ENCODE assay signal across 20 cellular contexts in genomic region chr14:101398011-101398410, GRCh38.
A peak's percentile ranks its signal among the peaks of the same experiment; 100 is the strongest.
DNase-seq lines count a peak whose midpoint lies in the region; ATAC-seq, FAIRE-seq and TF ChIP-seq lines count a peak whose summit lies in the region.
"Had no signal": no experiment of that assay in that cellular context is flagged by ENCODE, and none has a peak within 500 bp of the region (broad histone marks: within the 10 kb centered on the region; RNA-seq: fewer than 3 reads in every experiment).

No MANE protein-coding gene starts in this region.

- FAIRE-seq in HTR-8/SVneo (lab: Jason Lieb, UNC): peak; percentile 38
- FAIRE-seq: A204.1 had no signal

- CTCF ChIA-PET in activated CD8-positive, alpha-beta T cell treated with anti-CD3 and anti-CD28 coated beads for 36 hours (lab: Charles Lee): no interaction called here

- POLR2A ChIA-PET in activated CD8-positive, alpha-beta T cell treated with anti-CD3 and anti-CD28 coated beads for 36 hours (lab: Charles Lee): no interaction called here

- H3K36me3 ChIP-seq in neuronal stem cell (replicated peaks in 1 of 2; ENCODE audit: control insufficient read depth in 2 of 2, insufficient read depth in 2 of 2, low read length in 2 of 2): no peaks in the 10 kb centered on the region

- no peak overlapping the region for H2BK12ac ChIP-seq in neuronal stem cell (ENCODE audit: low read length)

- no peak overlapping the region for H3K27ac Mint-ChIP-seq in activated CD8-positive, alpha-beta T cell treated with anti-CD3 and anti-CD28 coated beads for 36 hours
- H3K27ac Mint-ChIP-seq: CD4-positive, alpha-beta T cell; H9 had no signal

- no CpG with 5 or more reads among the region's 14 CpGs for WGBS in neuronal stem cell (ENCODE audit: extremely low coverage in 2 of 2, insufficient read length in 2 of 2, insufficient replicate concordance in 1 of 2), 2 donors

- H3K4ac ChIP-seq in neuronal stem cell (ENCODE audit: low read length): no peak overlapping the region

- no peaks in the 10 kb centered on the region for H3K79me1 ChIP-seq in neuronal stem cell (ENCODE audit: low read depth, low read length)

- H3K9me3 Mint-ChIP-seq in activated CD8-positive, alpha-beta T cell treated with anti-CD3 and anti-CD28 coated beads for 36 hours: peaks cover 1% of the 10 kb centered on the region
- H3K9me3 Mint-ChIP-seq: CD4-positive, alpha-beta T cell; H9 had no signal

- no peaks in the 10 kb centered on the region for H3K27me3 ChIP-seq in neuronal stem cell (ENCODE audit: control insufficient read depth in 3 of 3, insufficient read depth in 3 of 3, low read depth in 1 of 3, low read length in 3 of 3)

- DNase-seq in D341Med (ENCODE audit: low spot score): peak; percentile 20
- DNase-seq in G401 (ENCODE audit: low spot score): peak; percentile 1
- no peak for DNase-seq in HTR-8/SVneo (ENCODE audit: insufficient read length, low spot score)
- DNase-seq in neuronal stem cell (ENCODE audit: low spot score): no peak
- DNase-seq in stimulated activated CD4-positive, alpha-beta T cell treated with anti-CD3 and anti-CD28 coated beads, Interleukin-4, amount 100 ng/mL, for 24 hours: no peak
- no peak for DNase-seq in activated gamma-delta T cell (lab: John Stamatoyannopoulos, UW)
- no peak for DNase-seq in activated CD8-positive, alpha-beta T cell treated with anti-CD3 and anti-CD28 coated beads for 36 hours
- DNase-seq: ACHN; AML-193; Caco-2; CD4-positive, alpha-beta T cell; DMS153; DMS79; GF-D8; H9; IMR-90; Karpas-422; KBM-7 had no signal

- H3K14ac ChIP-seq in neuronal stem cell (ENCODE audit: low read length): peak overlapping the region; percentile 51

- H3K36me3 Mint-ChIP-seq in activated CD8-positive, alpha-beta T cell treated with anti-CD3 and anti-CD28 coated beads for 36 hours (ENCODE audit: low read depth): no peaks in the 10 kb centered on the region

- no peak overlapping the region for H4K8ac ChIP-seq in neuronal stem cell (ENCODE audit: low read depth, low read length)

- in situ Hi-C loops in G401 (cut with HindIII; ENCODE audit: low sequenced_read_pairs): no loop called here

- no peak overlapping the region for H3K4me3 Mint-ChIP-seq in activated CD8-positive, alpha-beta T cell treated with anti-CD3 and anti-CD28 coated beads for 36 hours
- H3K4me3 Mint-ChIP-seq: CD4-positive, alpha-beta T cell; H9 had no signal

- no peak overlapping the region for H3K27ac ChIP-seq in neuronal stem cell (replicated peaks; ENCODE audit: low read length)
- H3K27ac ChIP-seq: C4-2B had no signal

- H3K4me1 Mint-ChIP-seq in activated CD8-positive, alpha-beta T cell treated with anti-CD3 and anti-CD28 coated beads for 36 hours (ENCODE audit: low read depth): peaks cover 8% of the 10 kb centered on the region

- peak overlapping the region; percentile 44 for H3K18ac ChIP-seq in neuronal stem cell (ENCODE audit: low read length)

- H2BK15ac ChIP-seq in neuronal stem cell (ENCODE audit: low read length): no peak overlapping the region

- H3K4me1 ChIP-seq in neuronal stem cell (ENCODE audit: control insufficient read depth in 2 of 2, insufficient read depth in 1 of 2, low read depth in 1 of 2, low read length in 2 of 2): peaks cover 0 to 2% of the 10 kb centered on the region in 2 donors
- H3K4me1 ChIP-seq: Caco-2 had no signal

- no peak overlapping the region for H3K4me2 ChIP-seq in neuronal stem cell (ENCODE audit: insufficient read depth, low read length, poor library complexity, severe bottlenecking)

- intact Hi-C loops in activated CD8-positive, alpha-beta T cell treated with anti-CD3 and anti-CD28 coated beads for 36 hours (cut with micrococcal nuclease): no loop called here

- H3K27me3 Mint-ChIP-seq in activated CD8-positive, alpha-beta T cell treated with anti-CD3 and anti-CD28 coated beads for 36 hours: peaks cover 54% of the 10 kb centered on the region

- H3K9ac ChIP-seq in neuronal stem cell (ENCODE audit: low read depth, low read length, poor library complexity): no peak overlapping the region

- H3K9me3 ChIP-seq in neuronal stem cell (replicated peaks in 1 of 2; ENCODE audit: control insufficient read depth in 2 of 2, insufficient read depth in 1 of 2, low read depth in 1 of 2, low read length in 2 of 2): no peaks in the 10 kb centered on the region
- H3K9me3 ChIP-seq: Caco-2 had no signal

- H2AK5ac ChIP-seq in neuronal stem cell (ENCODE audit: low read depth, low read length): no peak overlapping the region

- no peak for ATAC-seq in activated CD8-positive, alpha-beta T cell treated with anti-CD3 and anti-CD28 coated beads for 36 hours

- H3K23ac ChIP-seq in neuronal stem cell (ENCODE audit: low read depth, low read length, poor library complexity): no peak overlapping the region

- H4K91ac ChIP-seq in neuronal stem cell (ENCODE audit: low read depth, low read length, poor library complexity): no peak overlapping the region

- H3K4me3 ChIP-seq in neuronal stem cell (ENCODE audit: low read length in 2 of 2): no peak overlapping the region

- H2AFZ ChIP-seq in neuronal stem cell (ENCODE audit: low read length): no peak overlapping the region

- no peak overlapping the region for H2BK120ac ChIP-seq in neuronal stem cell (ENCODE audit: low read depth, low read length)

- no peak for TF ChIP-seq CTCF in activated CD8-positive, alpha-beta T cell treated with anti-CD3 and anti-CD28 coated beads for 36 hours (IDR thresholded peaks at IDR 0.05)

- no peak overlapping the region for H2BK5ac ChIP-seq in neuronal stem cell (ENCODE audit: low read length)

Comparison
In these comparisons a context has a peak if more than half of its experiments do, and no peak if none do; other contexts are left out.
1. DNase-seq: peak in D341Med (single experiment) and G401 (single experiment); none in HTR-8/SVneo (single experiment), neuronal stem cell (single experiment), stimulated activated CD4-positive, alpha-beta T cell treated with anti-CD3 and anti-CD28 coated beads, Interleukin-4, amount 100 ng/mL, for 24 hours (single experiment), activated gamma-delta T cell (single experiment) and activated CD8-positive, alpha-beta T cell treated with anti-CD3 and anti-CD28 coated beads for 36 hours (single experiment).